8 cellular contexts compared by ENCODE assay signal in the genomic region with DNA sequence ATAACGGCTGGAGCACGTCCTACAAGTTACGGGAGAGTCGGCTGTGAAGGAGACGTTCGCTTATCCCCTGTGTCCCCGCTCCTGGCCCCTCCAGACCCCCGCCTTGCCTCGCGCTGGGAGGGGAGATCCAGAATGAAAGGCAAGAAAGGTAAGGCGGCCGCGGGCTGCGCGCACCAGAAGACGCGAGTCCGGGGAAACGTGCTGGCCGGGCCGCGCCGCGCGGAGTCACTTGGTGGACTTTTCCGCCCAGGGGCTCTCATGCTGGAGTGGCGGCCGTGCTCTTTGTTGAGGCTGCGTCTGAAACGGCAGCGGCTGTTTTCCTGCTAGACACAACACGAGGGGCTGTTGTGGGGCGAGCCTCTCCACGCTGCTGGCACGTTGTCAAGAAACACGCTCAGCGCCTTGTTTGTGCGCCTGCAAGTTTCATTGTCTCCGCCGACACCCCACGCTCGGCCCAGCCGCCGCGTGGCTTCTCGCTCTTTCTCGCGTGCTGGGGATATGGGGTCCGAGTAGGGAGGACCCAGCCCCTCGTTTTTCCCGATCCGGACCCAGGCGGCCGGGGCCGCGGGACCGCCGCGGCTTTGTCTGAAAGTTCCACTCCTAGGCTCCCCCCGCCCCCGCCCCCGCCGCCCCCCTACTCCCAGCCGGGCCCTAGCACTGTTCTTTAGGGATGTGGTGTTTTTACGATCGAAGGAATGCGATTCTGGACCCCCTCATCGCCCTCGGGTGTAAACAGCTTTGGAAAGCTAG. TPM values are rescaled to one million over a fixed set of nuclear protein-coding genes. Genes with fewer than 3 reads are reported as not detected.
DNase-seq lines count a peak whose midpoint lies in the region; ATAC-seq, FAIRE-seq and TF ChIP-seq lines count a peak whose summit lies in the region.

No MANE protein-coding gene starts in this region.

- no peak overlapping the region for H2AFZ ChIP-seq in H1 (ENCODE audit: low read length)

- no peak overlapping the region for H2BK20ac ChIP-seq in H1 (ENCODE audit: low read length)

- no peak for TF ChIP-seq EP300 in H1 (IDR thresholded peaks at IDR 0.05; ENCODE audit: borderline replicate concordance in 1 of 2, low read depth in 2 of 2, low read length in 2 of 2)

- no peaks in the 10 kb centered on the region for H3K9me3 ChIP-seq in H1 (ENCODE audit: insufficient read depth in 2 of 2, low read depth in 1 of 2, low read length in 1 of 2)

- H2AK5ac ChIP-seq in H1 (ENCODE audit: low read depth, low read length) = no peak overlapping the region

- H3K56ac ChIP-seq in H1 (replicated peaks; ENCODE audit: insufficient read length, low read depth, low read length) = peak overlapping the region; percentile 83

- peak in 1 of 2 experiments; percentile 55; a peak in 1 of 3 replicates for TF ChIP-seq POLR2A in H1 (IDR thresholded peaks at IDR 0.05; ENCODE audit: control extremely low read depth in 1 of 2, low read depth in 2 of 2, low read length in 2 of 2)

- peak overlapping the region; percentile 96 for H3K18ac ChIP-seq in H1 (ENCODE audit: extremely low read depth, low read length)

- peak overlapping the region; percentile 67 to 95 for H3K4me2 ChIP-seq in H1 (ENCODE audit: insufficient read depth in 1 of 2, low read depth in 2 of 2, low read length in 2 of 2)

- peak overlapping the region; percentile 78 for H4K5ac ChIP-seq in H1 (ENCODE audit: insufficient read length, low read depth, low read length)

- POLR2A ChIA-PET in H1 (lab: Charles Lee; ENCODE audit: partially characterized antibody) = interaction anchor here (1.0 to 6.2 kb wide), 9 partner anchors 11 to 215 kb away, joined by 3 to 68 read pairs (median 7); no protein-coding TSS in a partner anchor

- peak overlapping the region; percentile 96 to 99 (median 98) for H3K4me3 ChIP-seq in H1 (ENCODE audit: extremely low read depth in 1 of 4, insufficient read depth in 2 of 4, low read depth in 3 of 4, low read length in 4 of 4)

- TF ChIP-seq RAD21 in H1 (IDR thresholded peaks at IDR 0.05 in 1 of 2, conservative IDR thresholded peaks at IDR 0.05 in 1 of 2; ENCODE audit: low read depth in 2 of 2, low read length in 2 of 2) = no peak

- H3K23me2 ChIP-seq in H1 (ENCODE audit: low read depth, low read length) = peaks cover 21% of the 10 kb centered on the region

- no peaks in the 10 kb centered on the region for H3K79me1 ChIP-seq in H1 (ENCODE audit: low read depth, low read length)

- ATAC-seq in HG03571 (IDR thresholded peaks at IDR 0.05; ENCODE audit: unreplicated experiment) = no peak
- no peak for ATAC-seq in GM19395 (IDR thresholded peaks at IDR 0.05; ENCODE audit: unreplicated experiment)

- H4K91ac ChIP-seq in H1 (replicated peaks; ENCODE audit: insufficient read length, low read length) = peak overlapping the region; percentile 29

- peak overlapping the region; percentile 72; the same call in 1 of the 2 replicates for H3K27ac ChIP-seq in H1 (ENCODE audit: low read depth, low read length)

- H3K9ac ChIP-seq in H1 (replicated peaks in 1 of 4; ENCODE audit: extremely low read depth in 1 of 4, low read depth in 3 of 4, low read length in 3 of 4) = peak overlapping the region; percentile 77 to 87 (median 84)

- no peak for TF ChIP-seq CTCF in H1 (IDR thresholded peaks at IDR 0.05; ENCODE audit: control extremely low read depth in 1 of 3, insufficient read depth in 1 of 3, low read depth in 1 of 3, low read length in 3 of 3)

- H4K8ac ChIP-seq in H1 (ENCODE audit: extremely low read depth, insufficient read depth, low read length) = peak overlapping the region; percentile 84; the same call in 1 of the 2 replicates

- no peak for FAIRE-seq in H1 (lab: Jason Lieb, UNC)

- H3K27me3 ChIP-seq in H1 (replicated peaks in 1 of 4; ENCODE audit: control insufficient read depth in 3 of 4, extremely low read depth in 1 of 4, insufficient read depth in 3 of 4, low read length in 3 of 4) = no peaks in the 10 kb centered on the region

- H3K36me3 ChIP-seq in H1 (ENCODE audit: control insufficient read depth in 2 of 4, insufficient read depth in 4 of 4, low read length in 3 of 4) = peaks cover 0 to 17% (median 2%) of the 10 kb centered on the region in 4 experiments; a peak in 2 of 8 replicates

- H3K14ac ChIP-seq in H1 (ENCODE audit: insufficient read length) = peak overlapping the region; percentile 21

- peak overlapping the region; percentile 44 for H3K4ac ChIP-seq in H1 (replicated peaks; ENCODE audit: insufficient read length, low read depth, low read length)

- no peak overlapping the region for H3K23ac ChIP-seq in H1 (ENCODE audit: insufficient read length)

- WGBS in H1 (ENCODE audit: extremely low coverage in 1 of 2, insufficient coverage in 1 of 2, insufficient read length in 1 of 2, insufficient replicate concordance in 2 of 2, low coverage in 1 of 2, low lambda C conversion rate in 2 of 2, missing lambda C conversion rate in 1 of 2), 2 experiments = 2% methylated on average over 49 of the region's 69 CpGs; no CpG with 5 or more reads in 1 of the 2 experiments

- peaks cover 4 to 17% (median 7%) of the 10 kb centered on the region in 4 experiments; a peak in 6 of 7 replicates for H3K4me1 ChIP-seq in H1 (replicated peaks in 1 of 4; ENCODE audit: control insufficient read depth in 3 of 4, insufficient read depth in 4 of 4, low read length in 3 of 4)

- H2BK12ac ChIP-seq in H1 (ENCODE audit: low read depth, low read length) = no peak overlapping the region; the same call in 1 of the 2 replicates

- peak overlapping the region; percentile 91 for H2BK5ac ChIP-seq in H1 (ENCODE audit: low read depth, low read length)

- DNase-seq in DMS53 treated with DMSO at 0.1 percent for 48 hours (lab: John Stamatoyannopoulos, UW; ENCODE audit: unreplicated experiment) = peak; percentile 79
- peak; percentile 73 for DNase-seq in NCI-H128 (lab: John Stamatoyannopoulos, UW; ENCODE audit: unreplicated experiment)
- DNase-seq in activated CD8-positive, alpha-beta memory T cell treated with anti-CD3 and anti-CD28 coated beads for 48 hours (ENCODE audit: low read depth in 2 of 3, low spot score in 2 of 3) = peak in 2 of 3 experiments; percentile 34 to 48
- DNase-seq in H1 (ENCODE audit: low read depth in 1 of 2, low spot score in 2 of 2) = no peak
- peak; percentile 67 for DNase-seq in midbrain (lab: John Stamatoyannopoulos, UW)
- DNase-seq in stimulated activated CD8-positive, alpha-beta memory T cell treated with anti-CD3 and anti-CD28 coated beads, Interleukin-4, amount 100 ng/mL, for 1 hour (ENCODE audit: low read depth in 2 of 2, low spot score in 1 of 2) = peak; percentile 42 to 49

- CTCF ChIA-PET in H1 (lab: Charles Lee; ENCODE audit: partially characterized antibody) = interaction anchor here (0.7 to 4.7 kb wide), 6 partner anchors 9 to 215 kb away, joined by 3 to 28 read pairs (median 4); no protein-coding TSS in a partner anchor

- peaks cover 33 to 69% of the 10 kb centered on the region in 2 experiments for H3K79me2 ChIP-seq in H1 (ENCODE audit: control insufficient read depth in 1 of 2, insufficient read depth in 2 of 2, low read length in 2 of 2)

- H2BK15ac ChIP-seq in H1 (ENCODE audit: low read length) = no peak overlapping the region

- H2BK120ac ChIP-seq in H1 (replicated peaks; ENCODE audit: low read depth, low read length) = no peak overlapping the region

- H4K20me1 ChIP-seq in H1 (replicated peaks in 1 of 2; ENCODE audit: control insufficient read depth in 1 of 2, insufficient read depth in 2 of 2, low read length in 2 of 2) = peaks cover 2 to 4% of the 10 kb centered on the region in 2 experiments

TF ChIP-seq in H1, 55 proteins besides CTCF, POLR2A, EP300 and RAD21:
- TF ChIP-seq SRF (IDR thresholded peaks at IDR 0.05; ENCODE audit: low read depth, low read length) = no peak
- 0 out of 2 replicates have a peak, but pooled peaks have one; percentile 32 for TF ChIP-seq TAF1 (IDR thresholded peaks at IDR 0.05; ENCODE audit: low read depth, low read length)
- TF ChIP-seq, protein P1, sequence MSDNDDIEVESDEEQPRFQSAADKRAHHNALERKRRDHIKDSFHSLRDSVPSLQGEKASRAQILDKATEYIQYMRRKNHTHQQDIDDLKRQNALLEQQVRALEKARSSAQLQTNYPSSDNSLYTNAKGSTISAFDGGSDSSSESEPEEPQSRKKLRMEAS (IDR thresholded peaks at IDR 0.05) = peak; percentile 40
- TF ChIP-seq GTF2F1 (IDR thresholded peaks at IDR 0.05; ENCODE audit: borderline replicate concordance, low read depth, low read length) = no peak
- peak; percentile 49 for TF ChIP-seq PHF8 (conservative IDR thresholded peaks at IDR 0.05; ENCODE audit: low read depth, low read length)
- no peak for TF ChIP-seq RNF2 (IDR thresholded peaks at IDR 0.05; ENCODE audit: borderline replicate concordance, low read depth, low read length, missing control alignments, poor library complexity, severe bottlenecking)
- TF ChIP-seq SIN3A (conservative IDR thresholded peaks at IDR 0.05 in 1 of 2, IDR thresholded peaks at IDR 0.05 in 1 of 2; ENCODE audit: low read depth in 1 of 2, low read length in 2 of 2) = peak in 1 of 2 experiments; percentile 8; a peak in 1 of 4 replicates
- TF ChIP-seq CREB1 (IDR thresholded peaks at IDR 0.05) = no peak
- no peak for TF ChIP-seq TAF7 (optimal IDR thresholded peaks at IDR 0.05; ENCODE audit: borderline replicate concordance, low read depth, low read length)
- peak; percentile 92 for TF ChIP-seq SAP30 (IDR thresholded peaks at IDR 0.05; ENCODE audit: insufficient read depth, insufficient replicate concordance, low read length)
- TF ChIP-seq HDAC2 (IDR thresholded peaks at IDR 0.05; ENCODE audit: borderline replicate concordance in 1 of 2, low read depth in 2 of 2, low read length in 2 of 2) = peak in 1 of 2 experiments; percentile 59; a peak in 1 of 4 replicates
- 0 out of 2 replicates have a peak, but pooled peaks have one; percentile 3 for TF ChIP-seq CEBPB (IDR thresholded peaks at IDR 0.05; ENCODE audit: low read depth, low read length)
- no peak for TF ChIP-seq MAFK (IDR thresholded peaks at IDR 0.05; ENCODE audit: low read depth, low read length)
TF ChIP-seq in H1: peak in this region for 7.

RNA-seq across cellular contexts. Expression of a gene that starts 0.6 kb away (rescaled TPM):
- 259 and 262 TPM in 2 replicates for total RNA-seq in H1 (2021; fragmentation: NEBNext Ultra II Directional; extraction: Animal tissue kit (Norgen Biotek cat#: 25700))
- polyA plus RNA-seq in H1 (2011; rRNA removed) = 256 and 288 TPM in 2 replicates
- 274 TPM for polyA plus RNA-seq in H1 (2011; cell fraction: cytosol; rRNA removed)
- 280 TPM for polyA plus RNA-seq in H1 (2011; cell fraction: nucleus; rRNA removed)
- polyA plus RNA-seq in H1 (2012, experiment 1 of 2) = 212 to 243 TPM (median 229 TPM) in 4 replicates
- 150 TPM for polyA plus RNA-seq in H1 (2012, experiment 2 of 2)
- 190 TPM for polyA plus RNA-seq in H1 (2013, experiment 1 of 2)
- 187 TPM for polyA plus RNA-seq in H1 (2013, experiment 2 of 2)
- polyA minus RNA-seq in H1 (2011; rRNA and poly(A)+ RNA removed) = 288 and 445 TPM in 2 replicates
- 110 TPM for polyA minus RNA-seq in H1 (2011; cell fraction: cytosol; rRNA and poly(A)+ RNA removed)
- polyA minus RNA-seq in H1 (2011; cell fraction: nucleus; rRNA and poly(A)+ RNA removed) = 155 TPM

Comparison
In these comparisons a context has a peak if more than half of its experiments do, and no peak if none do; other contexts are left out.
1. DNase-seq: peak in DMS53 treated with DMSO at 0.1 percent for 48 hours (single experiment), NCI-H128 (single experiment), activated CD8-positive, alpha-beta memory T cell treated with anti-CD3 and anti-CD28 coated beads for 48 hours (2 of 3), midbrain (single experiment) and stimulated activated CD8-positive, alpha-beta memory T cell treated with anti-CD3 and anti-CD28 coated beads, Interleukin-4, amount 100 ng/mL, for 1 hour (2 of 2); none in H1 (0 of 2).